In the genomic region with DNA sequence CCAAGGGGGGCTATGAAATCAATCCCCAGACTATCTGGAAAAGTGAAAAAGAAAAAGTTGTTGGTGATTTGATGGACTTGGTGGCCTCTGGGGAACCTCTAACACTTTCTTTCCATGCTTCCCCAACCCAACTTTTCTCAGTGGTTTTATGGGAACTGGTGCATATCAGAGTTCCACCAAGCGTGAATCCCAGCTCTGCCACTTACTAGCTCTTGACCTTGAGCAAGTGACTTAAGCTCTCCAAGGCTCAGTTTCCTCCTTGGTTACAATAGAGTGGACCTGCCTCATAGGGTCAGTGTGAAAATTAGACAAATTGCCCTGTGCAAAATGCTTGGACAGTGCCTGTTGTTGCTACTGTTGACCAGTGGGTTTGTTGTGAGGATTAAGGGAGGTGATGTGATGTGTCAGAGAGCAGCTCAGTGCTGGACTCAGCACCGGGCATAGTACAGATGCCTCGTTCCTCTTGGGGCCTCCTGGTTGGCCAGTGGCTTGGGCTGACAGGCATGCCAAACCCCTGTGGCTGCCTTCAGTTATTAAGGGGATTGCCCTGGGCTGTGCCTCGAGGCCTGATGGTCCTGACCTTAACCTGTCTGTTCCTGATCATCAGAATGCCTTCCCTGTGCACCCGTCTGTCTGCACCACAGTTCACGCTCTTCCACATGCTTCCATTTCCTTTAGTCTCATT, we compare ENCODE assay signal across 13 cellular contexts. TPM values are rescaled to one million over a fixed set of nuclear protein-coding genes. Genes with fewer than 3 reads are reported as not detected.
A peak's percentile ranks its signal among the peaks of the same experiment; 100 is the strongest.
DNase-seq lines count a peak whose midpoint lies in the region; ATAC-seq and TF ChIP-seq lines count a peak whose summit lies in the region.
"Had no signal": no experiment of that assay in that cellular context is flagged by ENCODE, and none has a peak within 500 bp of the region (broad histone marks: within the 10 kb centered on the region; RNA-seq: fewer than 3 reads in every experiment).

No MANE protein-coding gene starts in this region.

- no peaks in the 10 kb centered on the region for H3K9me3 ChIP-seq in heart right ventricle
- H3K9me3 ChIP-seq: body of pancreas, Peyer's patch had no signal

- peaks cover 0 to 79% (median 0%) of the 10 kb centered on the region in 9 donors for H3K36me3 ChIP-seq in heart right ventricle
- H3K36me3 ChIP-seq: Peyer's patch had no signal

- no peak for DNase-seq in heart right ventricle
- no peak for DNase-seq in left ventricle myocardium superior
- peak; percentile 20 for DNase-seq in amniotic epithelial cell (ENCODE audit: low read depth)
- peak; percentile 37 for DNase-seq in type B pancreatic cell (ENCODE audit: extremely low spot score, unreplicated experiment)
- no peak for DNase-seq in chondrocyte (ENCODE audit: low spot score)
- DNase-seq in medulla oblongata (ENCODE audit: extremely low spot score): no peak
- DNase-seq in SW 1271 (lab: John Stamatoyannopoulos, UW): no peak
- DNase-seq: mammary epithelial cell; stimulated activated naive CD4-positive, alpha-beta T cell had no signal

- TF ChIP-seq CTCF in heart right ventricle (IDR thresholded peaks at IDR 0.05) (no peak), type B pancreatic cell (conservative IDR thresholded peaks at IDR 0.05) (no peak), chondrocyte (IDR thresholded peaks at IDR 0.05) (no peak)

- H3K4me3 ChIP-seq in heart right ventricle: no peak overlapping the region
- H3K4me3 ChIP-seq: body of pancreas, Peyer's patch, skin epidermis had no signal

- intact Hi-C loops in heart right ventricle (cut with DNase I) (no loop called here), left ventricle myocardium superior (cut with micrococcal nuclease) (no loop called here)

- H3K36me3 Mint-ChIP-seq in type B pancreatic cell (no peaks in the 10 kb centered on the region), chondrocyte (ENCODE audit: low read depth) (no peaks in the 10 kb centered on the region)

- H3K27ac Mint-ChIP-seq in type B pancreatic cell (no peak overlapping the region), chondrocyte (ENCODE audit: unreplicated experiment) (no peak overlapping the region)

- H3K27me3 Mint-ChIP-seq in type B pancreatic cell: peaks cover 19% of the 10 kb centered on the region
- H3K27me3 Mint-ChIP-seq in chondrocyte (ENCODE audit: low read depth): peaks cover 11% of the 10 kb centered on the region

- H3K4me3 Mint-ChIP-seq in type B pancreatic cell (no peak overlapping the region), chondrocyte (ENCODE audit: unreplicated experiment) (no peak overlapping the region)

- H3K27ac ChIP-seq in heart right ventricle: peak overlapping the region in 8 of 10 donors; percentile 9 to 92 (median 34)
- H3K27ac ChIP-seq: body of pancreas, Peyer's patch had no signal

- peaks cover 4% of the 10 kb centered on the region for H3K9me3 Mint-ChIP-seq in type B pancreatic cell
- no peaks in the 10 kb centered on the region for H3K9me3 Mint-ChIP-seq in chondrocyte (ENCODE audit: low read depth)

- WGBS in heart right ventricle, 2 donors: 71 to 79% methylated on average over 6 of the region's 6 CpGs

- no peaks in the 10 kb centered on the region for H3K27me3 ChIP-seq in heart right ventricle
- H3K27me3 ChIP-seq: body of pancreas, Peyer's patch had no signal

- ATAC-seq in heart right ventricle (no peak), left ventricle myocardium superior (no peak), HG02678 (IDR thresholded peaks at IDR 0.05; ENCODE audit: unreplicated experiment) (peak; percentile 24)
- ATAC-seq: body of pancreas had no signal

- peaks cover 16 to 86% (median 71%) of the 10 kb centered on the region in 9 donors for H3K4me1 ChIP-seq in heart right ventricle

- H3K4me1 Mint-ChIP-seq in type B pancreatic cell (ENCODE audit: unreplicated experiment): peaks cover 16% of the 10 kb centered on the region
- peaks cover 68% of the 10 kb centered on the region for H3K4me1 Mint-ChIP-seq in chondrocyte (ENCODE audit: low read depth)

RNA-seq across cellular contexts. Expression of gene COL15A1, which starts 49.3 kb away (rescaled TPM):
- 10 to 100 TPM; 31.0 to 64.8 (median 52.9) TPM for total RNA-seq in heart right ventricle
- polyA plus RNA-seq in heart right ventricle: 10 to 100 TPM; 25.6 to 27.0 TPM
- 47.2 TPM for total RNA-seq in left ventricle myocardium superior
- total RNA-seq in type B pancreatic cell (ENCODE audit: low replicate concordance): 0.12 and 0.68 TPM in 2 replicates
- 5.2 to 7.1 TPM (median 5.4 TPM) in 3 replicates for total RNA-seq in chondrocyte
- polyA plus RNA-seq: mammary epithelial cell had no signal

Comparison
In these comparisons a context has a peak if more than half of its experiments do, and no peak if none do; other contexts are left out.
1. DNase-seq: peak in amniotic epithelial cell (single experiment) and type B pancreatic cell (single experiment); none in heart right ventricle (0 of 2), left ventricle myocardium superior (single experiment), chondrocyte (single experiment), medulla oblongata (single experiment) and SW 1271 (0 of 2).